13 cellular contexts compared by ENCODE assay signal in genomic region chr5:124343451-124343867, GRCh38.
A peak's percentile ranks its signal among the peaks of the same experiment; 100 is the strongest.
DNase-seq lines count a peak whose midpoint lies in the region; ATAC-seq and TF ChIP-seq lines count a peak whose summit lies in the region.
"Had no signal": no experiment of that assay in that cellular context is flagged by ENCODE, and none has a peak within 500 bp of the region (broad histone marks: within the 10 kb centered on the region; RNA-seq: fewer than 3 reads in every experiment).

No MANE protein-coding gene starts in this region.

- H3K27me3 ChIP-seq in tibial nerve = no peaks in the 10 kb centered on the region

- H3K4me1 ChIP-seq in tibial nerve = peaks cover 0 to 37% (median 13%) of the 10 kb centered on the region in 4 donors

- H3K9me3 ChIP-seq in tibial nerve = no peaks in the 10 kb centered on the region

- ATAC-seq in GM21528 (IDR thresholded peaks at IDR 0.05; ENCODE audit: low FRiP score, unreplicated experiment) = no peak

- no peak for TF ChIP-seq POLR2A in tibial nerve (IDR thresholded peaks at IDR 0.05)

- H3K4me3 ChIP-seq in HFF-Myc (replicated peaks; ENCODE audit: low read depth, low read length) (no peak overlapping the region), tibial nerve (no peak overlapping the region)

- TF ChIP-seq CTCF in HFF-Myc (IDR thresholded peaks at IDR 0.05; ENCODE audit: low read depth, low read length, missing control alignments) (no peak), VCaP (conservative IDR thresholded peaks at IDR 0.05) (no peak), tibial nerve (IDR thresholded peaks at IDR 0.05) (no peak)

- H3K27ac ChIP-seq in VCaP (peak overlapping the region; percentile 14; the same call in 1 of the 2 replicates), tibial nerve (peak overlapping the region in 2 of 4 donors; percentile 65 to 73)

- intact Hi-C loops in head of caudate nucleus (cut with DNase I) = no loop called here

- no peak for TF ChIP-seq EP300 in tibial nerve (IDR thresholded peaks at IDR 0.05)

- H3K36me3 ChIP-seq in tibial nerve = no peaks in the 10 kb centered on the region

- WGBS in tibial nerve, 2 donors = 70 to 75% methylated on average over 5 of the region's 5 CpGs

- peak; percentile 91 for DNase-seq in A172 (ENCODE audit: low spot score)
- DNase-seq in HFF-Myc (ENCODE audit: extremely low read depth, low read depth) = peak; percentile 61
- DNase-seq in iris pigment epithelial cell (ENCODE audit: low read depth) = peak; percentile 98
- DNase-seq in head of caudate nucleus = no peak
- DNase-seq in NCI-H524 treated with DMSO at 0.1 percent for 48 hours (lab: John Stamatoyannopoulos, UW) = no peak
- DNase-seq in tibial nerve (ENCODE audit: low spot score in 2 of 2) = no peak
- DNase-seq: activated CD4-positive, alpha-beta T cell treated with anti-CD3 and anti-CD28 coated beads, Interleukin-2, amount 10 ng/mL, durations not matched to agents 7 days and 5 days; CD4-positive, alpha-beta memory T cell; central memory CD4-positive, alpha-beta T cell; KG1; stimulated activated naive CD4-positive, alpha-beta T cell had no signal

Comparison
In these comparisons a context has a peak if more than half of its experiments do, and no peak if none do; other contexts are left out.
1. DNase-seq: peak in A172 (single experiment), HFF-Myc (single experiment) and iris pigment epithelial cell (single experiment); none in head of caudate nucleus (0 of 42), NCI-H524 treated with DMSO at 0.1 percent for 48 hours (single experiment) and tibial nerve (0 of 2).